Comparison of ENCODE assay signal across 8 cellular contexts in genomic region chr14:102096569-102097188, GRCh38. TPM values are rescaled to one million over a fixed set of nuclear protein-coding genes. Genes with fewer than 3 reads are reported as not detected.
DNase-seq lines count a peak whose midpoint lies in the region; ATAC-seq and TF ChIP-seq lines count a peak whose summit lies in the region.

No MANE protein-coding gene starts in this region.

- H3K27me3 ChIP-seq in psoas muscle (ENCODE audit: insufficient read depth in 3 of 3, low read length in 2 of 3) (no peaks in the 10 kb centered on the region), vagina (no peaks in the 10 kb centered on the region)

- no peaks in the 10 kb centered on the region for H3K36me3 ChIP-seq in psoas muscle (ENCODE audit: insufficient read depth in 1 of 2, low read depth in 1 of 2)
- H3K36me3 ChIP-seq in vagina = no peaks in the 10 kb centered on the region

- no peak overlapping the region for H3K27ac ChIP-seq in psoas muscle
- no peak overlapping the region for H3K27ac ChIP-seq in vagina

- TF ChIP-seq POLR2A in NB4 (IDR thresholded peaks at IDR 0.05; ENCODE audit: extremely low read depth, insufficient read length) = no peak
- no peak for TF ChIP-seq POLR2A in vagina (IDR thresholded peaks at IDR 0.05)

- ATAC-seq in left cardiac atrium (peak; percentile 91 to 94), psoas muscle (peak; percentile 85 to 98 (median 88)), HG03108 (IDR thresholded peaks at IDR 0.05; ENCODE audit: unreplicated experiment) (no peak)

- H3K4me3 ChIP-seq in NB4 (ENCODE audit: low read depth, low read length) = no peak overlapping the region
- H3K4me3 ChIP-seq in psoas muscle = no peak overlapping the region
- no peak overlapping the region for H3K4me3 ChIP-seq in vagina

- H3K9me3 ChIP-seq in psoas muscle (no peaks in the 10 kb centered on the region), vagina (no peaks in the 10 kb centered on the region)

- DNase-seq in GM04503 (ENCODE audit: low read depth) (peak; percentile 10), NB4 (ENCODE audit: low read depth) (peak; percentile 73), SW480 (ENCODE audit: low spot score) (peak; percentile 67), amniotic epithelial cell (ENCODE audit: low read depth) (peak; percentile 61), left cardiac atrium (peak; percentile 90), psoas muscle (peak; percentile 88 to 93), vagina (ENCODE audit: extremely low spot score in 2 of 2) (no peak)

- 32 to 38% (median 32%) methylated on average over 12 of the region's 12 CpGs for WGBS in psoas muscle, 3 donors

- TF ChIP-seq CTCF in NB4 (IDR thresholded peaks at IDR 0.05; ENCODE audit: low read depth, low read length) (peak; percentile 79), psoas muscle (IDR thresholded peaks at IDR 0.05) (peak; percentile 84), vagina (IDR thresholded peaks at IDR 0.05) (peak; percentile 48 to 70 (median 66))

- H3K4me1 ChIP-seq in psoas muscle (peaks cover 10% of the 10 kb centered on the region), vagina (no peaks in the 10 kb centered on the region)

- intact Hi-C loops in left cardiac atrium (cut with DNase I) = loop anchor here in 1 of 2 donors (5.0 kb wide), 3 partner anchors 34 to 134 kb away; partner anchors contain the start of gene DYNC1H1
- intact Hi-C loops in psoas muscle (cut with DNase I) = loop anchor here (1.0 to 10.0 kb wide), 5 partner anchors 33 to 389 kb away; no protein-coding TSS in a partner anchor
- intact Hi-C loops in vagina (cut with DNase I) = loop anchor here (5.0 kb wide), 2 partner anchors 49 to 134 kb away; partner anchors contain the start of gene DYNC1H1

RNA-seq across cellular contexts. Expression of gene HSP90AA1, which starts 9.8 kb away (rescaled TPM):
- total RNA-seq in left cardiac atrium (100 to 1,000 TPM; 395 to 505 TPM), psoas muscle (100 to 1,000 TPM; 398 to 659 (median 540) TPM), vagina (277 TPM)
- 1,000 to 10,000 TPM in 1 of 3 donors, 100 to 1,000 TPM in 2; 523 to 1,480 (median 614) TPM for polyA plus RNA-seq in psoas muscle

RNA-seq across cellular contexts. Expression of gene WDR20, which starts 43.0 kb away (rescaled TPM):
- 10 to 100 TPM; 23.3 to 23.7 TPM for total RNA-seq in left cardiac atrium
- total RNA-seq in psoas muscle = 10 to 100 TPM; 18.3 to 26.8 (median 22.3) TPM
- 10 to 100 TPM; 11.4 to 20.6 (median 11.9) TPM for polyA plus RNA-seq in psoas muscle
- total RNA-seq in vagina = 24.8 TPM

Comparison
In these comparisons a context has a peak if more than half of its experiments do, and no peak if none do; other contexts are left out.
1. DNase-seq: peak in GM04503 (single experiment), NB4 (single experiment), SW480 (single experiment), amniotic epithelial cell (single experiment), left cardiac atrium (single experiment) and psoas muscle (2 of 2); none in vagina (0 of 2).
2. Peak in every context shown above with its lines, with median percentiles within 50 percentile points of each other: CTCF ChIP-seq.